Comparison of ENCODE assay signal across 1 cellular context in the genomic region with DNA sequence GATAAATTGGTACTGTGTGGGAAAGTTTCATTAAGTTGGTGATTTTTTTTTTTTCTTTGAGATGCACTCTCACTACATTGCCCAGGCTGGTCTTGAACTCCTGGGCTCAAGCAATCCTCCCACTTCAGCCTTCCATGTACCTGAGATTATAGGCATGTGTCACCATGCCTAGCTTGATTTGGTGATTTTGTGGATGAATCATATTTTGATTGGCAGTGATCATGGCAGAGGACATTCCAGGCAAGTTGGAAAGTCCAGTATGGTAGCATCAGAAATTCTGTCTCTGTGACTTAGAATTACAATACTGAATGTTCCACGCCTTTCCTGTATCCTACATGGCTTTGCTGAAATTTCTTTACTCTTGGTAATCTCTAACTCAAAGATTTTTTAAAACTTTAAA.
TF ChIP-seq lines count a peak whose summit lies in the region.

No MANE protein-coding gene starts in this region.

TF ChIP-seq in HCT116, 20 proteins besides CTCF, POLR2A, EP300 and RAD21 (continued from another document):
- TF ChIP-seq, protein P1, sequence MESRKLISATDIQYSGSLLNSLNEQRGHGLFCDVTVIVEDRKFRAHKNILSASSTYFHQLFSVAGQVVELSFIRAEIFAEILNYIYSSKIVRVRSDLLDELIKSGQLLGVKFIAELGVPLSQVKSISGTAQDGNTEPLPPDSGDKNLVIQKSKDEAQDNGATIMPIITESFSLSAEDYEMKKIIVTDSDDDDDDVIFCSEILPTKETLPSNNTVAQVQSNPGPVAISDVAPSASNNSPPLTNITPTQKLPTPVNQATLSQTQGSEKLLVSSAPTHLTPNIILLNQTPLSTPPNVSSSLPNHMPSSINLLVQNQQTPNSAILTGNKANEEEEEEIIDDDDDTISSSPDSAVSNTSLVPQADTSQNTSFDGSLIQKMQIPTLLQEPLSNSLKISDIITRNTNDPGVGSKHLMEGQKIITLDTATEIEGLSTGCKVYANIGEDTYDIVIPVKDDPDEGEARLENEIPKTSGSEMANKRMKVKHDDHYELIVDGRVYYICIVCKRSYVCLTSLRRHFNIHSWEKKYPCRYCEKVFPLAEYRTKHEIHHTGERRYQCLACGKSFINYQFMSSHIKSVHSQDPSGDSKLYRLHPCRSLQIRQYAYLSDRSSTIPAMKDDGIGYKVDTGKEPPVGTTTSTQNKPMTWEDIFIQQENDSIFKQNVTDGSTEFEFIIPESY (IDR thresholded peaks at IDR 0.05; ENCODE audit: extremely low read depth, insufficient replicate concordance, low read length), result no peak
